Comparison of ENCODE assay signal across 11 cellular contexts in the genomic region with DNA sequence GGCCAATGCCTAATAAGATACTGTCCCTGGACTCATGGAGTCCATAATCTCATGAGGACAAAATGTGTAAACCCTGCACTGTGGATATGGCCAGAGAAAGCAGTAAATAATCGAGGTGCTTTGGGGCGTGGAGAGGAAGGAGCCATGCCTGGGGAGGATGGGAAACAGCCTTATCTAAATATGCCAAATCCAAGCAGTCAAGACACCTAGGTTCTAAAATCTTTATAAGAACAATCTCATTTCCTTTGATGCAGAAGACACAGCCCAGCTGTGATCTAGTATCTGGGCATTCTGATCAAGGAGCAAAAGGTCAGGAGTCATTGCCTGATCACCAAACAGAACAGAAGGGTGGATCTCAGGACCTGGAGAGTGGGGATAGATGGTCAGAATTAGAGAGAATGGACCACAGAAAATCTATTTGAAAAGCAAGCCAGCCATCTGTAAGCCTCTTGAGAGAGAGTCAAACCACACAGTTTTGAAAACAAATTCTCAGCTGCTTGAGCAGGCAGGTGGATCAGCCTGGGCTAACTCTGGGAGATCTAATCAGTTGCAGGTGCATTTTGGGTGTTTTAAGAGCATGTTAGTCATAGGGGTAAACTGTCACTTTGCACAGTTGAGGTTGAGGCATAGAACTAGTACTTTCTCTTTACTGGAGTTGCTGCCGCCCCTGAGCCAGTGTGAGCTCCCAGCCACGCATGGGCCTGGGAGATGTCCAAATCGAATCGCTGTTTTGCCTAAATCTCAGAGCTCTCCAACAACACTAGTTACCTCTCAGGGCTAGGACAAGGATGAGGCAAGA.
DNase-seq lines count a peak whose midpoint lies in the region; ATAC-seq and TF ChIP-seq lines count a peak whose summit lies in the region.
"Had no signal": no experiment of that assay in that cellular context is flagged by ENCODE, and none has a peak within 500 bp of the region (broad histone marks: within the 10 kb centered on the region; RNA-seq: fewer than 3 reads in every experiment).

No MANE protein-coding gene starts in this region.

- H3K9ac ChIP-seq in colonic mucosa (ENCODE audit: low read depth in 2 of 2, low read length in 2 of 2) = no peak overlapping the region

- H3K36me3 ChIP-seq in MG63 (no peaks in the 10 kb centered on the region), colonic mucosa (no peaks in the 10 kb centered on the region)

- peaks cover 29% of the 10 kb centered on the region for H3K4me1 Mint-ChIP-seq in activated naive CD8-positive, alpha-beta T cell treated with anti-CD3 and anti-CD28 coated beads, Interleukin-2, amount 50 U/mL, for 24 hours

- no peak for DNase-seq in activated naive CD8-positive, alpha-beta T cell treated with anti-CD3 and anti-CD28 coated beads, Interleukin-2, amount 50 U/mL, for 24 hours
- DNase-seq in MG63 (no peak), GDM1 (lab: John Stamatoyannopoulos, UW) (no peak), NCI-H187 treated with DMSO at 0.1 percent for 48 hours (lab: John Stamatoyannopoulos, UW) (no peak), colonic mucosa (no peak)
- DNase-seq: head of caudate nucleus, testis had no signal

- H3K4me3 ChIP-seq in MG63 (no peak overlapping the region), colonic mucosa (no peak overlapping the region)
- H3K4me3 ChIP-seq: testis had no signal

- no peaks in the 10 kb centered on the region for H3K9me3 Mint-ChIP-seq in activated naive CD8-positive, alpha-beta T cell treated with anti-CD3 and anti-CD28 coated beads, Interleukin-2, amount 50 U/mL, for 24 hours
- H3K9me3 Mint-ChIP-seq: activated naive CD4-positive, alpha-beta T cell treated with anti-CD3 and anti-CD28 coated beads, Interleukin-2, amount 50 U/mL, for 24 hours had no signal

- H3K4me3 Mint-ChIP-seq in activated naive CD8-positive, alpha-beta T cell treated with anti-CD3 and anti-CD28 coated beads, Interleukin-2, amount 50 U/mL, for 24 hours = no peak overlapping the region
- H3K4me3 Mint-ChIP-seq: activated naive CD4-positive, alpha-beta T cell treated with anti-CD3 and anti-CD28 coated beads, Interleukin-2, amount 50 U/mL, for 24 hours had no signal

- no peaks in the 10 kb centered on the region for H3K27me3 ChIP-seq in MG63
- no peaks in the 10 kb centered on the region for H3K27me3 ChIP-seq in colonic mucosa
- H3K27me3 ChIP-seq: testis had no signal

- ATAC-seq in GM18508 (IDR thresholded peaks at IDR 0.05; ENCODE audit: insufficient read depth, unreplicated experiment) (peak; percentile 47), GM21360 (IDR thresholded peaks at IDR 0.05; ENCODE audit: unreplicated experiment) (peak; percentile 90), HG03378 (IDR thresholded peaks at IDR 0.05; ENCODE audit: unreplicated experiment) (peak; percentile 63)
- peak; percentile 78 for ATAC-seq in activated naive CD8-positive, alpha-beta T cell treated with anti-CD3 and anti-CD28 coated beads, Interleukin-2, amount 50 U/mL, for 24 hours

- intact Hi-C loops in colonic mucosa (cut with DNase I) = no loop called here

- H3K27ac Mint-ChIP-seq in activated naive CD8-positive, alpha-beta T cell treated with anti-CD3 and anti-CD28 coated beads, Interleukin-2, amount 50 U/mL, for 24 hours = peak overlapping the region; percentile 12
- H3K27ac Mint-ChIP-seq: activated naive CD4-positive, alpha-beta T cell treated with anti-CD3 and anti-CD28 coated beads, Interleukin-2, amount 50 U/mL, for 24 hours had no signal

- no peak overlapping the region for H3K27ac ChIP-seq in colonic mucosa

- no peaks in the 10 kb centered on the region for H3K36me3 Mint-ChIP-seq in activated naive CD8-positive, alpha-beta T cell treated with anti-CD3 and anti-CD28 coated beads, Interleukin-2, amount 50 U/mL, for 24 hours (ENCODE audit: low read depth)
- H3K36me3 Mint-ChIP-seq: activated naive CD4-positive, alpha-beta T cell treated with anti-CD3 and anti-CD28 coated beads, Interleukin-2, amount 50 U/mL, for 24 hours had no signal

- H3K4me1 ChIP-seq in colonic mucosa = peaks cover 4% of the 10 kb centered on the region

- no peaks in the 10 kb centered on the region for H3K27me3 Mint-ChIP-seq in activated naive CD8-positive, alpha-beta T cell treated with anti-CD3 and anti-CD28 coated beads, Interleukin-2, amount 50 U/mL, for 24 hours

- TF ChIP-seq CTCF in colonic mucosa (IDR thresholded peaks at IDR 0.05) = no peak

- H3K9me3 ChIP-seq in MG63 = no peaks in the 10 kb centered on the region
- no peaks in the 10 kb centered on the region for H3K9me3 ChIP-seq in colonic mucosa
- H3K9me3 ChIP-seq: testis had no signal
